Comparison of ENCODE assay signal across 22 cellular contexts in the genomic region with DNA sequence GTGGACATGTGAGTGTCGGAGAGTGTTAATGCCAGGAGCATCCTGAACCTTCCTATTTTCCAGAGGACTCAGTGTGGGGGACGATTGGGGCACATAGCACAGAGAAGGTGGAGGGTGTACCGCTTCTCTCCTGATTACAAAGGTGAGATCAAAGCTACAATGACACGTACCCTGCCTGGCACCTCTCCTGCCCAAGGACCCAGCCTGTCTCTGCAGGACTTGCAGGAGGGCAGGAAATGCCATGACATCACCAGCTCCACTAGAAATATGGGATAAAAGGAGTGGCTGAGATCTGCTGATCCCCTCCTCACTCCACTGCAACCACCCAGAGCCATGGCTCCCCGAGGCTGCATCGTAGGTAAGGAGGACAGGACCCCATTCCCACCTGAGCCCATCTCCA.
"Had no signal": no experiment of that assay in that cellular context is flagged by ENCODE, and none has a peak within 500 bp of the region (broad histone marks: within the 10 kb centered on the region; RNA-seq: fewer than 3 reads in every experiment).

A gene (plus strand): TSS at position 301 of the 400 bp plus-strand sequence. CDS start 33 bp downstream, at position 334.

- H3K36me3 Mint-ChIP-seq: activated naive CD8-positive, alpha-beta T cell; IgD-negative memory B cell had no signal

- H3K9me3 Mint-ChIP-seq: activated B cell treated with CpG ODN at 0.5 μM for 24 hours; activated CD4-positive, alpha-beta memory T cell treated with anti-CD3 and anti-CD28 coated beads, Interleukin-2, amount 10 ng/mL, durations not matched to agents 7 days and 5 days; activated CD4-positive, alpha-beta T cell treated with anti-CD3 and anti-CD28 coated beads, Interleukin-2, amount 10 ng/mL, durations not matched to agents 7 days and 5 days; activated naive CD4-positive, alpha-beta T cell treated with anti-CD3 and anti-CD28 coated beads for 36 hours; activated T-helper 17 cell treated with anti-CD3 and anti-CD28 coated beads, Interleukin-2, amount 50 U/mL, for 72 hours; IgD-negative memory B cell had no signal

- DNase-seq: activated B cell treated with CpG ODN at 0.5 μM for 24 hours; activated CD4-positive, alpha-beta memory T cell treated with anti-CD3 and anti-CD28 coated beads, Interleukin-2, amount 10 ng/mL, durations not matched to agents 7 days and 5 days; activated CD4-positive, alpha-beta T cell treated with anti-CD3 and anti-CD28 coated beads for 1 hour; activated CD4-positive, alpha-beta T cell treated with anti-CD3 and anti-CD28 coated beads, Interleukin-2, amount 10 ng/mL, durations not matched to agents 7 days and 5 days; activated gamma-delta T cell; activated naive CD4-positive, alpha-beta T cell treated with anti-CD3 and anti-CD28 coated beads for 36 hours; activated T-cell treated with anti-CD3 and anti-CD28 coated beads for 4 hours; activated T-cell treated with anti-CD3 and anti-CD28 coated beads, Interleukin-2, amount 50 U/mL, for 48 hours; brain microvascular endothelial cell; KG1; NCI-H1048; NCI-H146; NCI-H187 treated with DMSO at 0.1 percent for 48 hours; NCI-H2081 treated with DMSO at 0.1 percent for 48 hours; NCI-H446; NCI-H524; SHP77 treated with DMSO at 0.1 percent for 48 hours; T-helper 2 cell; T1000 had no signal

- H3K4me1 Mint-ChIP-seq: activated B cell treated with CpG ODN at 0.5 μM for 24 hours, IgD-negative memory B cell had no signal

- H3K4me3 Mint-ChIP-seq: activated B cell treated with CpG ODN at 0.5 μM for 24 hours; activated CD4-positive, alpha-beta memory T cell treated with anti-CD3 and anti-CD28 coated beads, Interleukin-2, amount 10 ng/mL, durations not matched to agents 7 days and 5 days; activated CD4-positive, alpha-beta T cell treated with anti-CD3 and anti-CD28 coated beads, Interleukin-2, amount 10 ng/mL, durations not matched to agents 7 days and 5 days; activated naive CD4-positive, alpha-beta T cell treated with anti-CD3 and anti-CD28 coated beads for 36 hours; activated naive CD8-positive, alpha-beta T cell; activated T-helper 17 cell treated with anti-CD3 and anti-CD28 coated beads, Interleukin-2, amount 50 U/mL, for 72 hours had no signal

- H3K27ac Mint-ChIP-seq: activated B cell treated with CpG ODN at 0.5 μM for 24 hours; activated CD4-positive, alpha-beta memory T cell treated with anti-CD3 and anti-CD28 coated beads, Interleukin-2, amount 10 ng/mL, durations not matched to agents 7 days and 5 days; activated CD4-positive, alpha-beta T cell treated with anti-CD3 and anti-CD28 coated beads, Interleukin-2, amount 10 ng/mL, durations not matched to agents 7 days and 5 days; activated naive CD4-positive, alpha-beta T cell treated with anti-CD3 and anti-CD28 coated beads for 36 hours; activated naive CD8-positive, alpha-beta T cell; activated T-helper 17 cell treated with anti-CD3 and anti-CD28 coated beads, Interleukin-2, amount 50 U/mL, for 72 hours; IgD-negative memory B cell had no signal

- ATAC-seq: activated T-helper 17 cell treated with anti-CD3 and anti-CD28 coated beads, Interleukin-2, amount 50 U/mL, for 72 hours had no signal
